23 cellular contexts compared by ENCODE assay signal in the genomic region with DNA sequence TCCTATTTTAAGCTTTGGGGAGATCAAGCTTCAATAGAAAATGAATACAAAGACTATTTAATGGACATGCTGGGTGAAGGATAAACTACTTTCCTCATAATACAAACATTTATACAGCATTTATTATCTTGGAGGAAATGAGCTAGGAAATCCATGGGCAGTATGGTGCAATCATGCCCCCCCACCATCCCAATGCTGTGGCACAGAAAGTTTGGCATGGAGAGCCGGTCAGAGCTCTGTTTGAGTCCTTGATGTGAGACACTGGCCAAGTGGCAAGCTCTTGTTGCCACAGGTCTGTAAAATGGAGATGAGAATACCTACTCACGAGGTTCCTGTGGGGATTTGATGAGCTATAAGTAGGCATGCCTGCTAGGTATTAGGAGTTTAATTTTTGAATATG.
DNase-seq lines count a peak whose midpoint lies in the region; ATAC-seq and TF ChIP-seq lines count a peak whose summit lies in the region.
"Had no signal": no experiment of that assay in that cellular context is flagged by ENCODE, and none has a peak within 500 bp of the region (broad histone marks: within the 10 kb centered on the region; RNA-seq: fewer than 3 reads in every experiment).

No MANE protein-coding gene starts in this region.

- H3K4me3 ChIP-seq in Karpas-422 (ENCODE audit: low read length): peak overlapping the region; percentile 35
- H3K4me3 ChIP-seq in adrenal gland: no peak overlapping the region
- H3K4me3 ChIP-seq in left lung: no peak overlapping the region
- no peak overlapping the region for H3K4me3 ChIP-seq in psoas muscle
- H3K4me3 ChIP-seq: A549 had no signal

- H3K27me3 ChIP-seq in Karpas-422 (ENCODE audit: low read length): no peaks in the 10 kb centered on the region
- H3K27me3 ChIP-seq in adrenal gland: no peaks in the 10 kb centered on the region
- H3K27me3 ChIP-seq in left lung: no peaks in the 10 kb centered on the region
- no peaks in the 10 kb centered on the region for H3K27me3 ChIP-seq in psoas muscle (ENCODE audit: insufficient read depth in 3 of 3, low read length in 2 of 3)

- H2AFZ ChIP-seq in Karpas-422 (ENCODE audit: low read length): peak overlapping the region; percentile 12

- H3K27ac ChIP-seq in Karpas-422 (ENCODE audit: low read length) (peak overlapping the region; percentile 92), adrenal gland (no peak overlapping the region), left lung (no peak overlapping the region), psoas muscle (no peak overlapping the region)
- H3K27ac ChIP-seq: A549, HL-60 had no signal

- WGBS in adrenal gland, 4 donors: 44 to 58% (median 50%) methylated on average over 2 of the region's 2 CpGs
- WGBS in psoas muscle, 3 donors: 50 to 69% (median 62%) methylated on average over 2 of the region's 2 CpGs

- H3K36me3 ChIP-seq in Karpas-422 (ENCODE audit: insufficient read depth, low read length) (no peaks in the 10 kb centered on the region), adrenal gland (replicated peaks in 1 of 2) (no peaks in the 10 kb centered on the region), left lung (no peaks in the 10 kb centered on the region), psoas muscle (ENCODE audit: insufficient read depth in 1 of 2, low read depth in 1 of 2) (no peaks in the 10 kb centered on the region)

- no peaks in the 10 kb centered on the region for H3K9me3 Mint-ChIP-seq in activated CD4-positive, alpha-beta T cell treated with anti-CD3 and anti-CD28 coated beads, Interleukin-2, amount 10 ng/mL, durations not matched to agents 24 days and 14 days

- no peak overlapping the region for H3K4me3 Mint-ChIP-seq in activated CD4-positive, alpha-beta T cell treated with anti-CD3 and anti-CD28 coated beads, Interleukin-2, amount 10 ng/mL, durations not matched to agents 24 days and 14 days
- H3K4me3 Mint-ChIP-seq: B cell, CD14-positive monocyte had no signal

- DNase-seq in Karpas-422 (peak; percentile 62), adrenal gland (peak; percentile 26 to 77 (median 50)), left lung (no peak), sciatic nerve (ENCODE audit: low spot score) (no peak), psoas muscle (no peak), GM13977 (ENCODE audit: low spot score) (no peak), NCI-H526 treated with DMSO at 0.1 percent for 48 hours (lab: John Stamatoyannopoulos, UW) (no peak)
- no peak for DNase-seq in activated CD4-positive, alpha-beta T cell treated with anti-CD3 and anti-CD28 coated beads, Interleukin-2, amount 10 ng/mL, durations not matched to agents 24 days and 14 days
- DNase-seq: Calu3, DMS153, DND-41, NCI-H1092 treated with DMSO at 0.1 percent for 48 hours, NCI-H1436, NCI-H1930, NCI-H2107, NCI-H446 treated with DMSO at 0.1 percent for 48 hours, NCI-H526, Right ventricle myocardium superior, RPMI8226 had no signal

- peaks cover 7% of the 10 kb centered on the region for H3K27me3 Mint-ChIP-seq in activated CD4-positive, alpha-beta T cell treated with anti-CD3 and anti-CD28 coated beads, Interleukin-2, amount 10 ng/mL, durations not matched to agents 24 days and 14 days

- no peak for TF ChIP-seq POLR2A in adrenal gland (IDR thresholded peaks at IDR 0.05)

- H3K9ac ChIP-seq in Karpas-422 (ENCODE audit: low read length): peak overlapping the region; percentile 50

- no peak overlapping the region for H3K27ac Mint-ChIP-seq in activated CD4-positive, alpha-beta T cell treated with anti-CD3 and anti-CD28 coated beads, Interleukin-2, amount 10 ng/mL, durations not matched to agents 24 days and 14 days
- H3K27ac Mint-ChIP-seq: B cell had no signal

- H3K4me2 ChIP-seq in Karpas-422 (ENCODE audit: low read depth, low read length, poor library complexity, severe bottlenecking): peak overlapping the region; percentile 71
- H3K4me2 ChIP-seq: A549 had no signal

- peaks cover 81% of the 10 kb centered on the region for H3K4me1 ChIP-seq in Karpas-422 (ENCODE audit: low read length)
- no peaks in the 10 kb centered on the region for H3K4me1 ChIP-seq in adrenal gland (replicated peaks in 1 of 2)
- no peaks in the 10 kb centered on the region for H3K4me1 ChIP-seq in left lung
- H3K4me1 ChIP-seq in psoas muscle: no peaks in the 10 kb centered on the region
- H3K4me1 ChIP-seq: A549 had no signal

- H3K9me3 ChIP-seq in Karpas-422 (ENCODE audit: low read length) (no peaks in the 10 kb centered on the region), adrenal gland (replicated peaks in 1 of 3) (no peaks in the 10 kb centered on the region), left lung (no peaks in the 10 kb centered on the region), psoas muscle (no peaks in the 10 kb centered on the region)
- H3K9me3 ChIP-seq: A549 had no signal

- intact Hi-C loops in adrenal gland (cut with DNase I): no loop called here
- intact Hi-C loops in left lung (cut with DNase I): no loop called here
- intact Hi-C loops in sciatic nerve (cut with DNase I): no loop called here
- intact Hi-C loops in activated CD4-positive, alpha-beta T cell treated with anti-CD3 and anti-CD28 coated beads, Interleukin-2, amount 10 ng/mL, durations not matched to agents 24 days and 14 days (cut with micrococcal nuclease): no loop called here
- intact Hi-C loops in psoas muscle (cut with DNase I): no loop called here

- ATAC-seq in left lung (peak; percentile 44), sciatic nerve (peak; percentile 24), psoas muscle (no peak)
- ATAC-seq: A549 had no signal

- H3K9me2 ChIP-seq in Karpas-422 (replicated peaks; ENCODE audit: insufficient read depth, low read length): no peaks in the 10 kb centered on the region

- in situ Hi-C loops in GM13977 (cut with MboI; ENCODE audit: low pct_unique_long_range_greater_than_20kb, low sequenced_read_pairs, unreplicated experiment): no loop called here

- no peaks in the 10 kb centered on the region for H3K36me3 Mint-ChIP-seq in activated CD4-positive, alpha-beta T cell treated with anti-CD3 and anti-CD28 coated beads, Interleukin-2, amount 10 ng/mL, durations not matched to agents 24 days and 14 days (ENCODE audit: low read depth)
- H3K36me3 Mint-ChIP-seq: CD14-positive monocyte had no signal

- no peaks in the 10 kb centered on the region for H3K79me2 ChIP-seq in Karpas-422 (ENCODE audit: low read length)

- TF ChIP-seq CTCF in adrenal gland (IDR thresholded peaks at IDR 0.05) (no peak), left lung (IDR thresholded peaks at IDR 0.05) (no peak), psoas muscle (IDR thresholded peaks at IDR 0.05) (no peak), GM13977 (IDR thresholded peaks at IDR 0.05; ENCODE audit: extremely low read depth, insufficient read depth, missing control alignments) (no peak)

- peaks cover 6% of the 10 kb centered on the region for H3K4me1 Mint-ChIP-seq in activated CD4-positive, alpha-beta T cell treated with anti-CD3 and anti-CD28 coated beads, Interleukin-2, amount 10 ng/mL, durations not matched to agents 24 days and 14 days
- H3K4me1 Mint-ChIP-seq: CD14-positive monocyte had no signal

- no peaks in the 10 kb centered on the region for H4K20me1 ChIP-seq in Karpas-422 (ENCODE audit: insufficient read depth, low read depth, low read length)

Comparison
In these comparisons a context has a peak if more than half of its experiments do, and no peak if none do; other contexts are left out.
1. DNase-seq: peak in Karpas-422 (single experiment) and adrenal gland (7 of 7); none in left lung (0 of 2), sciatic nerve (single experiment), activated CD4-positive, alpha-beta T cell treated with anti-CD3 and anti-CD28 coated beads, Interleukin-2, amount 10 ng/mL, durations not matched to agents 24 days and 14 days (single experiment), psoas muscle (0 of 2), GM13977 (single experiment) and NCI-H526 treated with DMSO at 0.1 percent for 48 hours (single experiment).
2. ATAC-seq: peak in left lung (single experiment) and sciatic nerve (single experiment); none in psoas muscle (0 of 4).